In the genomic region with DNA sequence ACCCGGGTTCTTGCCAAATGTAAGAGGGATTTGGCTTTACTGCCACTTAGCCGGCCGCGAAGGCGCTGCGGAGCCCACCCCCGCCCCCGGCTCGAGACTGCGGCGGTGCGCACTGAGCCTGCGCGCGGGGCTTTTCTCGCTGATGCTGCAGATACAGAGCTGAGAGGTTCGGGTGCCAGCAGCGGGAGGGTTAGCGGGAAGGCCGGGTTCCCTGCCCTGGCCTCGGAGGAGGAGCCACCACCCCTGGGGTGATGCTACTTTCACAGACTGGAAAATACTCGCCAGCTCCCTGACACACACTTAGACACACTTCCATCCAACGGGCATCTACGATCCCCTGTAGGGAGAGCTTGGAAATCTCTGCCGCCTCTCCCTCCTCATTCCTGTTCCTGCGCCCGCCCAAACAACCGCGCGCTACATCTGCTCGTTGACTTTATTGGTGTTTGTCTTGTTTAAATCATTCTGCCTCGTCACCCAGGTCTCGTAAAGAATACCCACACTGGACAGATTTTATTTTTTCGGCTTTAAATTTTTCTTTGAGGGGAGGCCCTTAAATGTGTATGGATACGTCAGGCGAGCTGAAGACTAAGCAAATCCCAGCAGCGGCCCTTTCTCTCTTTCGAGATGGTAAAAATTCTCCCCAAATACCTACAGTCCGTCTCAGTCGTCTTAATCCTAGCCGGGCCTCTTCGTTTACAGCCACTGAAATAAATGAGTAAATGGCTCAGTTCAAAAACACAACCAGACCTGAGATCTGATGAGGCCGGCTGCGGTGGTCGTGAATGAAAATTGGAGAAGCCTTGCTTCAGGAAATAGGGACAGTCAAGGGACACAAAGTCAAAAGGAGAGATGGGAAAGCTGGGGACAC, we compare ENCODE assay signal across 8 cellular contexts. TPM values are rescaled to one million over a fixed set of nuclear protein-coding genes. Genes with fewer than 3 reads are reported as not detected.
DNase-seq lines count a peak whose midpoint lies in the region; ATAC-seq and TF ChIP-seq lines count a peak whose summit lies in the region.

No MANE protein-coding gene starts in this region.

- no peak overlapping the region for H3K27ac Mint-ChIP-seq in GM23338
- peak overlapping the region; percentile 43 for H3K27ac Mint-ChIP-seq in activated T-helper 2 cell treated with anti-CD3 and anti-CD28 coated beads, Interferon-gamma antibody, Interleukin-2, Interleukin-4, amounts not matched to agents 10 μg/mL and 5 μg/mL and 100 μg/mL, durations not matched to agents 14 hours and 24 hours and 36 hours

- H4K20me1 ChIP-seq in GM23338 (replicated peaks; ENCODE audit: insufficient read depth) = no peaks in the 10 kb centered on the region

- H3K4me3 Mint-ChIP-seq in GM23338 = peak overlapping the region; percentile 96
- peak overlapping the region; percentile 2 for H3K4me3 Mint-ChIP-seq in activated T-helper 2 cell treated with anti-CD3 and anti-CD28 coated beads, Interferon-gamma antibody, Interleukin-2, Interleukin-4, amounts not matched to agents 10 μg/mL and 5 μg/mL and 100 μg/mL, durations not matched to agents 14 hours and 24 hours and 36 hours (ENCODE audit: low read depth)

- H3K9me3 Mint-ChIP-seq in GM23338 = peaks cover 2% of the 10 kb centered on the region; the same call in 2 of the 3 replicates
- H3K9me3 Mint-ChIP-seq in activated T-helper 2 cell treated with anti-CD3 and anti-CD28 coated beads, Interferon-gamma antibody, Interleukin-2, Interleukin-4, amounts not matched to agents 10 μg/mL and 5 μg/mL and 100 μg/mL, durations not matched to agents 14 hours and 24 hours and 36 hours = no peaks in the 10 kb centered on the region

- H3K36me3 ChIP-seq in GM23338 (ENCODE audit: insufficient read depth) = no peaks in the 10 kb centered on the region
- no peaks in the 10 kb centered on the region for H3K36me3 ChIP-seq in left ventricle myocardium inferior
- H3K36me3 ChIP-seq in prostate gland = no peaks in the 10 kb centered on the region

- H3K4me2 ChIP-seq in GM23338 = peak overlapping the region; percentile 98

- peak overlapping the region; percentile 95 for H3K4me3 ChIP-seq in AG09309 (ENCODE audit: control insufficient read depth, low read depth, low read length)
- H3K4me3 ChIP-seq in GM23338 = peak overlapping the region; percentile 96
- H3K4me3 ChIP-seq in left ventricle myocardium inferior = peak overlapping the region; percentile 77
- H3K4me3 ChIP-seq in prostate gland = peak overlapping the region; percentile 45 to 49

- WGBS in prostate gland = 1% methylated on average over 45 of the region's 45 CpGs

- TF ChIP-seq POLR2A in prostate gland (IDR thresholded peaks at IDR 0.05) = no peak

- H3K4me1 ChIP-seq in GM23338 (ENCODE audit: insufficient read depth) (0 out of 2 replicates have a peak, but pooled peaks cover 5% of the 10 kb centered on the region), left ventricle myocardium inferior (peaks cover 56% of the 10 kb centered on the region), prostate gland (replicated peaks) (no peaks in the 10 kb centered on the region)

- peak overlapping the region; percentile 99 for H2AFZ ChIP-seq in GM23338

- peaks cover 14% of the 10 kb centered on the region; the same call in 1 of the 2 replicates for H3F3A ChIP-seq in GM23338 (replicated peaks; ENCODE audit: low read depth)

- H3K36me3 Mint-ChIP-seq in GM23338 (ENCODE audit: low read depth) = no peaks in the 10 kb centered on the region
- H3K36me3 Mint-ChIP-seq in activated T-helper 2 cell treated with anti-CD3 and anti-CD28 coated beads, Interferon-gamma antibody, Interleukin-2, Interleukin-4, amounts not matched to agents 10 μg/mL and 5 μg/mL and 100 μg/mL, durations not matched to agents 14 hours and 24 hours and 36 hours (ENCODE audit: low read depth) = peaks cover 9% of the 10 kb centered on the region

- H3K4me1 Mint-ChIP-seq in GM23338 = peaks cover 20% of the 10 kb centered on the region
- H3K4me1 Mint-ChIP-seq in activated T-helper 2 cell treated with anti-CD3 and anti-CD28 coated beads, Interferon-gamma antibody, Interleukin-2, Interleukin-4, amounts not matched to agents 10 μg/mL and 5 μg/mL and 100 μg/mL, durations not matched to agents 14 hours and 24 hours and 36 hours (ENCODE audit: low read depth) = peaks cover 25% of the 10 kb centered on the region

- no peaks in the 10 kb centered on the region for H3K9me2 ChIP-seq in GM23338 (ENCODE audit: insufficient read depth)

- H3K27me3 Mint-ChIP-seq in GM23338 (ENCODE audit: insufficient read depth, low read depth, poor library complexity) = peaks cover 50% of the 10 kb centered on the region
- H3K27me3 Mint-ChIP-seq in activated T-helper 2 cell treated with anti-CD3 and anti-CD28 coated beads, Interferon-gamma antibody, Interleukin-2, Interleukin-4, amounts not matched to agents 10 μg/mL and 5 μg/mL and 100 μg/mL, durations not matched to agents 14 hours and 24 hours and 36 hours (ENCODE audit: low read depth) = peaks cover 49% of the 10 kb centered on the region

- TF ChIP-seq CTCF in AG09309 (IDR thresholded peaks at IDR 0.05; ENCODE audit: control insufficient read depth, insufficient read depth, low read depth, low read length, missing control alignments) = no peak
- no peak for TF ChIP-seq CTCF in GM23338 (conservative IDR thresholded peaks at IDR 0.05; ENCODE audit: low read depth in 2 of 2)
- TF ChIP-seq CTCF in left ventricle myocardium inferior (IDR thresholded peaks at IDR 0.05; ENCODE audit: borderline replicate concordance) = no peak
- TF ChIP-seq CTCF in prostate gland (IDR thresholded peaks at IDR 0.05) = no peak

- H3K79me2 ChIP-seq in GM23338 (replicated peaks; ENCODE audit: insufficient read depth) = no peaks in the 10 kb centered on the region

- H3K27me3 ChIP-seq in GM23338 (ENCODE audit: insufficient read depth) (peaks cover 39% of the 10 kb centered on the region), left ventricle myocardium inferior (ENCODE audit: low read depth) (peaks cover 54% of the 10 kb centered on the region), prostate gland (replicated peaks; ENCODE audit: insufficient read depth) (no peaks in the 10 kb centered on the region)

- DNase-seq in AG09309 (ENCODE audit: low read depth) = no peak
- peak; percentile 71 for DNase-seq in GM23338 (ENCODE audit: low spot score)
- DNase-seq in activated T-helper 2 cell treated with anti-CD3 and anti-CD28 coated beads, Interferon-gamma antibody, Interleukin-2, Interleukin-4, amounts not matched to agents 10 μg/mL and 5 μg/mL and 100 μg/mL, durations not matched to agents 14 hours and 24 hours and 36 hours (ENCODE audit: low spot score) = no peak
- peak; percentile 48 for DNase-seq in left ventricle myocardium inferior
- DNase-seq in prostate gland (ENCODE audit: low spot score) = peak; percentile 42

- ATAC-seq in GM23338 (peak; percentile 15), GM21737 (IDR thresholded peaks at IDR 0.05; ENCODE audit: unreplicated experiment) (no peak), GM18907 (IDR thresholded peaks at IDR 0.05; ENCODE audit: unreplicated experiment) (no peak), HG03095 (IDR thresholded peaks at IDR 0.05; ENCODE audit: unreplicated experiment) (no peak)

- H3K9me3 ChIP-seq in left ventricle myocardium inferior (replicated peaks) (no peaks in the 10 kb centered on the region), prostate gland (no peaks in the 10 kb centered on the region)

- H3K27ac ChIP-seq in GM23338 (ENCODE audit: low read depth) = no peak overlapping the region
- peak overlapping the region; percentile 88 for H3K27ac ChIP-seq in left ventricle myocardium inferior (replicated peaks)
- H3K27ac ChIP-seq in prostate gland = peak overlapping the region; percentile 51 to 73

- intact Hi-C loops in activated T-helper 2 cell treated with anti-CD3 and anti-CD28 coated beads, Interferon-gamma antibody, Interleukin-2, Interleukin-4, amounts not matched to agents 10 μg/mL and 5 μg/mL and 100 μg/mL, durations not matched to agents 14 hours and 24 hours and 36 hours (cut with micrococcal nuclease) = no loop called here
- intact Hi-C loops in left ventricle myocardium inferior (cut with micrococcal nuclease) (loop anchor here (10.0 kb wide), 1 partner anchor 957 kb away; no protein-coding TSS in a partner anchor), prostate gland (cut with DNase I) (loop anchor here (10.0 kb wide), 2 partner anchors 647 to 957 kb away; no protein-coding TSS in a partner anchor)

TF ChIP-seq in GM23338, 12 proteins besides CTCF, POLR2A, EP300 and RAD21 (continues in another document):
- TF ChIP-seq, protein P1, sequence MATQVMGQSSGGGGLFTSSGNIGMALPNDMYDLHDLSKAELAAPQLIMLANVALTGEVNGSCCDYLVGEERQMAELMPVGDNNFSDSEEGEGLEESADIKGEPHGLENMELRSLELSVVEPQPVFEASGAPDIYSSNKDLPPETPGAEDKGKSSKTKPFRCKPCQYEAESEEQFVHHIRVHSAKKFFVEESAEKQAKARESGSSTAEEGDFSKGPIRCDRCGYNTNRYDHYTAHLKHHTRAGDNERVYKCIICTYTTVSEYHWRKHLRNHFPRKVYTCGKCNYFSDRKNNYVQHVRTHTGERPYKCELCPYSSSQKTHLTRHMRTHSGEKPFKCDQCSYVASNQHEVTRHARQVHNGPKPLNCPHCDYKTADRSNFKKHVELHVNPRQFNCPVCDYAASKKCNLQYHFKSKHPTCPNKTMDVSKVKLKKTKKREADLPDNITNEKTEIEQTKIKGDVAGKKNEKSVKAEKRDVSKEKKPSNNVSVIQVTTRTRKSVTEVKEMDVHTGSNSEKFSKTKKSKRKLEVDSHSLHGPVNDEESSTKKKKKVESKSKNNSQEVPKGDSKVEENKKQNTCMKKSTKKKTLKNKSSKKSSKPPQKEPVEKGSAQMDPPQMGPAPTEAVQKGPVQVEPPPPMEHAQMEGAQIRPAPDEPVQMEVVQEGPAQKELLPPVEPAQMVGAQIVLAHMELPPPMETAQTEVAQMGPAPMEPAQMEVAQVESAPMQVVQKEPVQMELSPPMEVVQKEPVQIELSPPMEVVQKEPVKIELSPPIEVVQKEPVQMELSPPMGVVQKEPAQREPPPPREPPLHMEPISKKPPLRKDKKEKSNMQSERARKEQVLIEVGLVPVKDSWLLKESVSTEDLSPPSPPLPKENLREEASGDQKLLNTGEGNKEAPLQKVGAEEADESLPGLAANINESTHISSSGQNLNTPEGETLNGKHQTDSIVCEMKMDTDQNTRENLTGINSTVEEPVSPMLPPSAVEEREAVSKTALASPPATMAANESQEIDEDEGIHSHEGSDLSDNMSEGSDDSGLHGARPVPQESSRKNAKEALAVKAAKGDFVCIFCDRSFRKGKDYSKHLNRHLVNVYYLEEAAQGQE (IDR thresholded peaks at IDR 0.05; ENCODE audit: unreplicated experiment) = no peak
- TF ChIP-seq ZNF114 (CRISPR knock-in tag; IDR thresholded peaks at IDR 0.05) (no peak), EZH2 (IDR thresholded peaks at IDR 0.05; ENCODE audit: low read depth, unreplicated experiment) (no peak), POLR2AphosphoS5 (IDR thresholded peaks at IDR 0.05; ENCODE audit: low read depth) (no peak), EZH2phosphoT487 (IDR thresholded peaks at IDR 0.05; ENCODE audit: unreplicated experiment) (no peak)

RNA-seq across cellular contexts. Expression of a gene that starts 1.9 kb away (rescaled TPM):
- total RNA-seq in GM23338 (2014; rRNA removed; shearing (Covaris generic)) = 7.6 and 10.8 TPM in 2 replicates
- 2.4 and 2.7 TPM in 2 replicates for polyA plus RNA-seq in GM23338 (2016; fragmentation: Nextera tagmentation; extraction: Ambion mirVana)
- total RNA-seq in activated T-helper 2 cell treated with anti-CD3 and anti-CD28 coated beads, Interferon-gamma antibody, Interleukin-2, Interleukin-4, amounts not matched to agents 10 μg/mL and 5 μg/mL and 100 μg/mL, durations not matched to agents 14 hours and 24 hours and 36 hours = not detected in 2 replicates
- total RNA-seq in left ventricle myocardium inferior = 34.3 TPM
- 10 to 100 TPM; 44.3 to 49.4 TPM for total RNA-seq in prostate gland

Comparison
In these comparisons a context has a peak if more than half of its experiments do, and no peak if none do; other contexts are left out.
1. DNase-seq: peak in GM23338 (single experiment), left ventricle myocardium inferior (single experiment) and prostate gland (single experiment); none in AG09309 (single experiment) and activated T-helper 2 cell treated with anti-CD3 and anti-CD28 coated beads, Interferon-gamma antibody, Interleukin-2, Interleukin-4, amounts not matched to agents 10 μg/mL and 5 μg/mL and 100 μg/mL, durations not matched to agents 14 hours and 24 hours and 36 hours (single experiment).
2. Peak in every context shown above with its lines, with median percentiles within 50 percentile points of each other: H3K4me3 ChIP-seq.